8 cellular contexts compared by ENCODE assay signal in genomic region chr6:28943557-28944411, GRCh38. TPM values are rescaled to one million over a fixed set of nuclear protein-coding genes. Genes with fewer than 3 reads are reported as not detected.
DNase-seq lines count a peak whose midpoint lies in the region; ATAC-seq and TF ChIP-seq lines count a peak whose summit lies in the region.

No MANE protein-coding gene starts in this region.

- peak overlapping the region; percentile 61 for H3K27ac ChIP-seq in OCI-LY3 (ENCODE audit: low read length)
- peak overlapping the region; percentile 71 for H3K27ac ChIP-seq in naive thymus-derived CD4-positive, alpha-beta T cell (ENCODE audit: low read depth, low read length)

- H3K27me3 Mint-ChIP-seq in activated T-cell treated with anti-CD3 and anti-CD28 coated beads, Interleukin-2, amount 50 U/mL, for 72 hours (ENCODE audit: low read depth): no peaks in the 10 kb centered on the region
- H3K27me3 Mint-ChIP-seq in naive thymus-derived CD4-positive, alpha-beta T cell: peaks cover 0 to 9% (median 0%) of the 10 kb centered on the region in 5 donors

- H3K4me2 ChIP-seq in OCI-LY3 (ENCODE audit: low read length): peak overlapping the region; percentile 91

- CTCF ChIA-PET in naive thymus-derived CD4-positive, alpha-beta T cell (lab: Charles Lee): interaction anchor here (0.7 to 1.0 kb wide), 2 partner anchors 96 to 105 kb away, joined by 3 to 6 read pairs; no protein-coding TSS in a partner anchor

- H3K4me1 Mint-ChIP-seq in activated T-cell treated with anti-CD3 and anti-CD28 coated beads, Interleukin-2, amount 50 U/mL, for 72 hours (ENCODE audit: low read depth): peaks cover 51% of the 10 kb centered on the region
- peaks cover 31 to 58% (median 51%) of the 10 kb centered on the region in 7 donors for H3K4me1 Mint-ChIP-seq in naive thymus-derived CD4-positive, alpha-beta T cell

- H3K4me3 ChIP-seq in BE2C (ENCODE audit: low read depth, low read length): peak overlapping the region; percentile 82
- peak overlapping the region; percentile 98 for H3K4me3 ChIP-seq in OCI-LY3 (ENCODE audit: low read length)
- peak overlapping the region; percentile 76 for H3K4me3 ChIP-seq in fibroblast of mammary gland (ENCODE audit: control insufficient read depth, low read depth, low read length)
- peak overlapping the region; percentile 57 for H3K4me3 ChIP-seq in naive thymus-derived CD4-positive, alpha-beta T cell (ENCODE audit: low read length)

- peak overlapping the region; percentile 98 for H3K27ac Mint-ChIP-seq in activated T-cell treated with anti-CD3 and anti-CD28 coated beads, Interleukin-2, amount 50 U/mL, for 72 hours
- H3K27ac Mint-ChIP-seq in naive thymus-derived CD4-positive, alpha-beta T cell: peak overlapping the region; percentile 89 to 98 (median 94)

- H3K36me3 Mint-ChIP-seq in activated T-cell treated with anti-CD3 and anti-CD28 coated beads, Interleukin-2, amount 50 U/mL, for 72 hours (ENCODE audit: insufficient read depth in 2 of 2): peaks cover 0 to 6% of the 10 kb centered on the region in 2 donors
- H3K36me3 Mint-ChIP-seq in naive thymus-derived CD4-positive, alpha-beta T cell: peaks cover 0 to 7% (median 0%) of the 10 kb centered on the region in 5 donors

- H3K4me1 ChIP-seq in BE2C (no peaks in the 10 kb centered on the region), OCI-LY3 (ENCODE audit: low read length) (peaks cover 19% of the 10 kb centered on the region)
- H3K4me1 ChIP-seq in naive thymus-derived CD4-positive, alpha-beta T cell (ENCODE audit: control insufficient read depth in 2 of 2, insufficient read depth in 2 of 2, low read length in 2 of 2): peaks cover 22 to 23% of the 10 kb centered on the region in 2 donors

- peak; percentile 24 for ATAC-seq in HG02798 (IDR thresholded peaks at IDR 0.05; ENCODE audit: poor library complexity, unreplicated experiment)
- peak; percentile 1 to 10 for ATAC-seq in activated T-cell treated with anti-CD3 and anti-CD28 coated beads, Interleukin-2, amount 50 U/mL, for 72 hours (replicated peaks in 1 of 2)
- ATAC-seq in naive thymus-derived CD4-positive, alpha-beta T cell: peak; percentile 2
- ATAC-seq in stimulated activated naive CD8-positive, alpha-beta T cell treated with anti-CD3 and anti-CD28 coated beads, Interleukin-15, Interleukin-2, amounts not matched to agents 100 U/mL and 50 U/mL, for 24 hours: peak; percentile 10
- ATAC-seq in GM19395 (IDR thresholded peaks at IDR 0.05; ENCODE audit: unreplicated experiment): no peak

- H3K36me3 ChIP-seq in BE2C (no peaks in the 10 kb centered on the region), OCI-LY3 (replicated peaks; ENCODE audit: low read depth, low read length) (no peaks in the 10 kb centered on the region)
- H3K36me3 ChIP-seq in naive thymus-derived CD4-positive, alpha-beta T cell (ENCODE audit: control insufficient read depth in 2 of 3, insufficient read depth in 3 of 3, low read length in 3 of 3): no peaks in the 10 kb centered on the region

- H3K4me3 Mint-ChIP-seq in activated T-cell treated with anti-CD3 and anti-CD28 coated beads, Interleukin-2, amount 50 U/mL, for 72 hours: peak overlapping the region; percentile 87 to 91
- peak overlapping the region; percentile 86 to 92 (median 89) for H3K4me3 Mint-ChIP-seq in naive thymus-derived CD4-positive, alpha-beta T cell

- peak overlapping the region; percentile 84 for H3K9ac ChIP-seq in OCI-LY3 (ENCODE audit: low read length)

- H3K9me3 ChIP-seq in BE2C: no peaks in the 10 kb centered on the region
- H3K9me3 ChIP-seq in OCI-LY3 (ENCODE audit: insufficient read depth, low read length): no peaks in the 10 kb centered on the region
- H3K9me3 ChIP-seq in naive thymus-derived CD4-positive, alpha-beta T cell (ENCODE audit: control insufficient read depth in 2 of 3, low read length in 3 of 3): no peaks in the 10 kb centered on the region

- TF ChIP-seq CTCF in BE2C (IDR thresholded peaks at IDR 0.05; ENCODE audit: low read depth, low read length) (no peak), OCI-LY3 (IDR thresholded peaks at IDR 0.05; ENCODE audit: low read depth, low read length) (no peak), fibroblast of mammary gland (conservative IDR thresholded peaks at IDR 0.05; ENCODE audit: control insufficient read depth, insufficient read depth, low read depth, low read length) (no peak)

- H3K27me3 ChIP-seq in BE2C: no peaks in the 10 kb centered on the region
- H3K27me3 ChIP-seq in OCI-LY3 (ENCODE audit: low read depth, low read length): no peaks in the 10 kb centered on the region
- H3K27me3 ChIP-seq in naive thymus-derived CD4-positive, alpha-beta T cell (ENCODE audit: control insufficient read depth in 2 of 2, insufficient read depth in 2 of 2, low read length in 2 of 2): no peaks in the 10 kb centered on the region

- intact Hi-C loops in naive thymus-derived CD4-positive, alpha-beta T cell (cut with micrococcal nuclease): loop anchor here (1.0 to 10.0 kb wide), 11 partner anchors 10 to 1769 kb away; partner anchors contain the start of gene ZNF184 (in 2 of the 2)

- H4K20me1 ChIP-seq in OCI-LY3 (ENCODE audit: insufficient read depth, low read length): no peaks in the 10 kb centered on the region

- DNase-seq in BE2C (peak; percentile 83), fibroblast of mammary gland (ENCODE audit: low read depth) (peak; percentile 84)
- peak; percentile 73 to 80 for DNase-seq in activated T-cell treated with anti-CD3 and anti-CD28 coated beads, Interleukin-2, amount 50 U/mL, for 72 hours
- DNase-seq in naive thymus-derived CD4-positive, alpha-beta T cell: peak in 8 of 9 donors; percentile 42 to 78 (median 60)
- peak; percentile 86 for DNase-seq in stimulated activated naive CD8-positive, alpha-beta T cell treated with anti-CD3 and anti-CD28 coated beads, Interleukin-15, Interleukin-2, amounts not matched to agents 100 U/mL and 50 U/mL, for 24 hours

- no peaks in the 10 kb centered on the region for H3K9me3 Mint-ChIP-seq in activated T-cell treated with anti-CD3 and anti-CD28 coated beads, Interleukin-2, amount 50 U/mL, for 72 hours
- peaks cover 0 to 28% (median 0%) of the 10 kb centered on the region in 11 donors for H3K9me3 Mint-ChIP-seq in naive thymus-derived CD4-positive, alpha-beta T cell

- POLR2A ChIA-PET in naive thymus-derived CD4-positive, alpha-beta T cell (lab: Charles Lee): interaction anchor here (0.6 to 3.7 kb wide), 7 partner anchors 11 to 417 kb away, joined by 3 to 17 read pairs (median 4); no protein-coding TSS in a partner anchor

- no peaks in the 10 kb centered on the region for H3K79me2 ChIP-seq in OCI-LY3 (ENCODE audit: low read length)

- H2AFZ ChIP-seq in OCI-LY3 (ENCODE audit: low read depth, low read length): peak overlapping the region; percentile 97

RNA-seq across cellular contexts. Expression of gene TRIM27, which starts 20.0 kb away (rescaled TPM):
- polyA plus RNA-seq in BE2C (2012; ENCODE audit: insufficient read depth, insufficient read length, low read depth): 104 TPM
- 10 to 100 TPM; 50.7 to 51.1 TPM for total RNA-seq in activated T-cell treated with anti-CD3 and anti-CD28 coated beads, Interleukin-2, amount 50 U/mL, for 72 hours
- 10 to 100 TPM; 22.9 to 93.9 (median 67.5) TPM for total RNA-seq in naive thymus-derived CD4-positive, alpha-beta T cell
- 10 to 100 TPM; 53.0 to 82.2 TPM for polyA plus RNA-seq in naive thymus-derived CD4-positive, alpha-beta T cell
